Comparison of ENCODE assay signal across 40 cellular contexts in the genomic region with DNA sequence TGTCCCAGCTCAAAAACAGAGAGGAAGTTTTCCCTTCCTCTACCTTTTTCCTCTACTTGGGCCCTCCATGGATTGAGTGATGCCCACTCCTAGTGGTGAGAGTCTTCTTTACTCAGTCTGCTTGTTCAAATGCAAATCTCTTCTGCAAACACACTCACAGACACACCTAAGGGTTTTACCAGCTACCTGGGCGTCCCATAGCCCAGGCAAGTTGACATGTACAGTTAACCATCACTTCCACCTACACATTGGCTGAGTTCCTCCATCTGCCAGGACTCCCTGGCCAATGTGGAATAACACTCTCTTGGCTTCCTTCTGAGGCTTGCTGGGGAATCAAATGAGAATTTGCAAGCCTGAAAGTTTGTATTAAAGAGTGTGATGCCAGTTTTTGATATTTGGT.
"Had no signal": no experiment of that assay in that cellular context is flagged by ENCODE, and none has a peak within 500 bp of the region (broad histone marks: within the 10 kb centered on the region; RNA-seq: fewer than 3 reads in every experiment).

No MANE protein-coding gene starts in this region.

- DNase-seq: activated effector memory CD4-positive, alpha-beta T cell treated with anti-CD3 and anti-CD28 coated beads, Interleukin-2, amount 50 U/mL, for 16 hours; activated effector memory CD4-positive, alpha-beta T cell treated with Interleukin-2 at 50 U/mL for 16 hours; activated gamma-delta T cell; activated gamma-delta T cell treated with Interleukin-2 at 50 U/mL for 16 hours; activated naive CD4-positive, alpha-beta T cell; activated naive CD4-positive, alpha-beta T cell treated with anti-CD3 and anti-CD28 coated beads for 36 hours; activated naive CD4-positive, alpha-beta T cell treated with anti-CD3 and anti-CD28 coated beads, Interleukin-2, amount 10 ng/mL, durations not matched to agents 7 days and 5 days; activated naive CD4-positive, alpha-beta T cell treated with anti-CD3 and anti-CD28 coated beads, Interleukin-2, amount 50 U/mL, for 16 hours; activated naive CD4-positive, alpha-beta T cell treated with Interleukin-2 at 50 U/mL for 16 hours; activated naive CD8-positive, alpha-beta T cell treated with anti-CD3 and anti-CD28 coated beads for 36 hours; activated naive CD8-positive, alpha-beta T cell treated with anti-CD3 and anti-CD28 coated beads, Interleukin-2, amount 10 ng/mL, durations not matched to agents 7 days and 5 days; activated naive CD8-positive, alpha-beta T cell treated with anti-CD3 and anti-CD28 coated beads, Interleukin-2, amount 50 U/mL, for 24 hours; activated T-cell treated with anti-CD3 and anti-CD28 coated beads, Interleukin-2, amount 50 U/mL, for 1 hour; activated T-cell treated with anti-CD3 and anti-CD28 coated beads, Interleukin-2, amount 50 U/mL, for 24 hours; activated T-cell treated with anti-CD3 and anti-CD28 coated beads, Interleukin-2, amount 50 U/mL, for 4 hours; activated T-cell treated with anti-CD3 and anti-CD28 coated beads, Interleukin-2, amount 50 U/mL, for 48 hours; activated T-cell treated with anti-CD3 and anti-CD28 coated beads, Interleukin-2, amount 50 U/mL, for 72 hours; adrenal gland; amniotic stem cell; amygdala; anterior cingulate cortex; aorta; body of pancreas; brain microvascular endothelial cell; caudate nucleus; central memory CD4-positive, alpha-beta T cell; cerebellar nuclear complex had no signal

- H3K36me3 ChIP-seq: adrenal gland, ascending aorta, brain microvascular endothelial cell, breast epithelium, cardiac muscle cell had no signal

- H3K36me3 Mint-ChIP-seq: activated naive CD4-positive, alpha-beta T cell treated with anti-CD3 and anti-CD28 coated beads, Interleukin-2, amount 10 ng/mL, durations not matched to agents 7 days and 5 days; activated naive CD8-positive, alpha-beta T cell; activated naive CD8-positive, alpha-beta T cell treated with anti-CD3 and anti-CD28 coated beads for 36 hours; activated naive CD8-positive, alpha-beta T cell treated with anti-CD3 and anti-CD28 coated beads, Interleukin-2, amount 10 ng/mL, durations not matched to agents 7 days and 5 days; brain had no signal

- H3K27ac Mint-ChIP-seq: activated naive CD4-positive, alpha-beta T cell treated with anti-CD3 and anti-CD28 coated beads for 36 hours; activated naive CD4-positive, alpha-beta T cell treated with anti-CD3 and anti-CD28 coated beads, Interleukin-2, amount 10 ng/mL, durations not matched to agents 7 days and 5 days; activated naive CD4-positive, alpha-beta T cell treated with anti-CD3 and anti-CD28 coated beads, Interleukin-2, amount 50 U/mL, for 24 hours; activated naive CD4-positive, alpha-beta T cell treated with anti-CD3 and anti-CD28 coated beads, Interleukin-2, amount 50 U/mL, for 72 hours; activated naive CD8-positive, alpha-beta T cell; activated naive CD8-positive, alpha-beta T cell treated with anti-CD3 and anti-CD28 coated beads for 36 hours; activated naive CD8-positive, alpha-beta T cell treated with anti-CD3 and anti-CD28 coated beads, Interleukin-2, amount 10 ng/mL, durations not matched to agents 7 days and 5 days; activated naive CD8-positive, alpha-beta T cell treated with anti-CD3 and anti-CD28 coated beads, Interleukin-2, amount 50 U/mL, for 24 hours; activated T-cell treated with anti-CD3 and anti-CD28 coated beads, Interleukin-2, amount 50 U/mL, for 24 hours; activated T-cell treated with anti-CD3 and anti-CD28 coated beads, Interleukin-2, amount 50 U/mL, for 72 hours; activated T-helper 1 cell treated with anti-CD3 and anti-CD28 coated beads, Interleukin-12 subunit alpha, Interleukin-12 subunit beta, Interleukin-2, Interleukin-4 antibody, amounts not matched to agents 30 ng/mL and 10 ng/mL and 1 ng/mL, durations not matched to agents 14 hours and 24 hours and 36 hours; activated T-helper 17 cell treated with anti-CD3 and anti-CD28 coated beads, Interleukin-2, amount 50 U/mL, for 72 hours; activated T-helper 2 cell treated with anti-CD3 and anti-CD28 coated beads, Interferon-gamma antibody, Interleukin-2, Interleukin-4, amounts not matched to agents 10 μg/mL and 5 μg/mL and 100 μg/mL, durations not matched to agents 14 hours and 24 hours and 36 hours had no signal

- FAIRE-seq: astrocyte, bronchial epithelial cell had no signal

- ATAC-seq: activated naive CD4-positive, alpha-beta T cell treated with anti-CD3 and anti-CD28 coated beads, Interleukin-2, amount 50 U/mL, for 72 hours; activated naive CD8-positive, alpha-beta T cell treated with anti-CD3 and anti-CD28 coated beads, Interleukin-2, amount 50 U/mL, for 24 hours; activated T-cell treated with anti-CD3 and anti-CD28 coated beads, Interleukin-2, amount 50 U/mL, for 4 hours; activated T-cell treated with anti-CD3 and anti-CD28 coated beads, Interleukin-2, amount 50 U/mL, for 72 hours; activated T-helper 17 cell treated with anti-CD3 and anti-CD28 coated beads, Interleukin-2, amount 50 U/mL, for 72 hours; body of pancreas had no signal

- H3K9me3 Mint-ChIP-seq: activated T-helper 17 cell treated with anti-CD3 and anti-CD28 coated beads, Interleukin-2, amount 50 U/mL, for 72 hours; activated T-helper 2 cell treated with anti-CD3 and anti-CD28 coated beads, Interferon-gamma antibody, Interleukin-2, Interleukin-4, amounts not matched to agents 10 μg/mL and 5 μg/mL and 100 μg/mL, durations not matched to agents 14 hours and 24 hours and 36 hours; central memory CD8-positive, alpha-beta T cell had no signal

- H3K4me3 ChIP-seq: adrenal gland, ascending aorta, body of pancreas, breast epithelium, cardiac muscle cell had no signal

- H3K4me1 ChIP-seq: adrenal gland, ascending aorta, breast epithelium had no signal

- H3K4me3 Mint-ChIP-seq: activated naive CD4-positive, alpha-beta T cell treated with anti-CD3 and anti-CD28 coated beads for 36 hours; activated naive CD4-positive, alpha-beta T cell treated with anti-CD3 and anti-CD28 coated beads, Interleukin-2, amount 10 ng/mL, durations not matched to agents 7 days and 5 days; activated naive CD4-positive, alpha-beta T cell treated with anti-CD3 and anti-CD28 coated beads, Interleukin-2, amount 50 U/mL, for 24 hours; activated naive CD8-positive, alpha-beta T cell; activated naive CD8-positive, alpha-beta T cell treated with anti-CD3 and anti-CD28 coated beads for 36 hours; activated naive CD8-positive, alpha-beta T cell treated with anti-CD3 and anti-CD28 coated beads, Interleukin-2, amount 10 ng/mL, durations not matched to agents 7 days and 5 days; activated naive CD8-positive, alpha-beta T cell treated with anti-CD3 and anti-CD28 coated beads, Interleukin-2, amount 50 U/mL, for 24 hours; activated T-cell treated with anti-CD3 and anti-CD28 coated beads, Interleukin-2, amount 50 U/mL, for 24 hours; activated T-cell treated with anti-CD3 and anti-CD28 coated beads, Interleukin-2, amount 50 U/mL, for 4 hours; activated T-cell treated with anti-CD3 and anti-CD28 coated beads, Interleukin-2, amount 50 U/mL, for 72 hours; activated T-helper 1 cell treated with anti-CD3 and anti-CD28 coated beads, Interleukin-12 subunit alpha, Interleukin-12 subunit beta, Interleukin-2, Interleukin-4 antibody, amounts not matched to agents 30 ng/mL and 10 ng/mL and 1 ng/mL, durations not matched to agents 14 hours and 24 hours and 36 hours; activated T-helper 17 cell treated with anti-CD3 and anti-CD28 coated beads, Interleukin-2, amount 50 U/mL, for 72 hours; brain; central memory CD8-positive, alpha-beta T cell had no signal

- H3K27me3 Mint-ChIP-seq: activated naive CD4-positive, alpha-beta T cell treated with anti-CD3 and anti-CD28 coated beads, Interleukin-2, amount 10 ng/mL, durations not matched to agents 7 days and 5 days; activated naive CD8-positive, alpha-beta T cell treated with anti-CD3 and anti-CD28 coated beads for 36 hours; activated naive CD8-positive, alpha-beta T cell treated with anti-CD3 and anti-CD28 coated beads, Interleukin-2, amount 10 ng/mL, durations not matched to agents 7 days and 5 days; activated naive CD8-positive, alpha-beta T cell treated with anti-CD3 and anti-CD28 coated beads, Interleukin-2, amount 50 U/mL, for 24 hours; brain had no signal

- H3K9me3 ChIP-seq: adrenal gland, ascending aorta, body of pancreas, breast epithelium had no signal

- H3K27ac ChIP-seq: adrenal gland, ascending aorta, body of pancreas, brain microvascular endothelial cell, breast epithelium, cardiac muscle cell had no signal

- H3K4me1 Mint-ChIP-seq: activated naive CD4-positive, alpha-beta T cell treated with anti-CD3 and anti-CD28 coated beads, Interleukin-2, amount 10 ng/mL, durations not matched to agents 7 days and 5 days; activated naive CD4-positive, alpha-beta T cell treated with anti-CD3 and anti-CD28 coated beads, Interleukin-2, amount 50 U/mL, for 24 hours; activated naive CD8-positive, alpha-beta T cell treated with anti-CD3 and anti-CD28 coated beads for 36 hours; activated naive CD8-positive, alpha-beta T cell treated with anti-CD3 and anti-CD28 coated beads, Interleukin-2, amount 10 ng/mL, durations not matched to agents 7 days and 5 days; activated naive CD8-positive, alpha-beta T cell treated with anti-CD3 and anti-CD28 coated beads, Interleukin-2, amount 50 U/mL, for 24 hours; activated T-helper 17 cell treated with anti-CD3 and anti-CD28 coated beads, Interleukin-2, amount 50 U/mL, for 72 hours; central memory CD8-positive, alpha-beta T cell had no signal

- H3K27me3 ChIP-seq: adrenal gland, ascending aorta, body of pancreas, brain microvascular endothelial cell, cardiac muscle cell had no signal
